In genomic region chr6:150198532-150198931, GRCh38 we compare ENCODE assay signal across 16 cellular contexts. TPM values are rescaled to one million over a fixed set of nuclear protein-coding genes. Genes with fewer than 3 reads are reported as not detected.
DNase-seq lines count a peak whose midpoint lies in the region; TF ChIP-seq lines count a peak whose summit lies in the region.
"Had no signal": no experiment of that assay in that cellular context is flagged by ENCODE, and none has a peak within 500 bp of the region (broad histone marks: within the 10 kb centered on the region; RNA-seq: fewer than 3 reads in every experiment).

No MANE protein-coding gene starts in this region.

- H3K4me1 Mint-ChIP-seq in type B pancreatic cell (ENCODE audit: unreplicated experiment): peaks cover 31% of the 10 kb centered on the region
- H3K4me1 Mint-ChIP-seq: CD14-positive monocyte had no signal

- no peak overlapping the region for H3K4me3 Mint-ChIP-seq in type B pancreatic cell
- H3K4me3 Mint-ChIP-seq: CD14-positive monocyte; CD4-positive, alpha-beta memory T cell; H9; IgD-negative memory B cell had no signal

- peak overlapping the region; percentile 15 for H3K27ac Mint-ChIP-seq in type B pancreatic cell
- H3K27ac Mint-ChIP-seq: CD4-positive, alpha-beta memory T cell; H9; IgD-negative memory B cell had no signal

- H3K36me3 Mint-ChIP-seq in type B pancreatic cell: peaks cover 5% of the 10 kb centered on the region
- H3K36me3 Mint-ChIP-seq: CD14-positive monocyte; CD4-positive, alpha-beta memory T cell; IgD-negative memory B cell had no signal

- in situ Hi-C loops in G401 (cut with HindIII; ENCODE audit: low sequenced_read_pairs) (no loop called here), brain microvascular endothelial cell (cut with HindIII; ENCODE audit: low pct_ligation_motif_present, low sequenced_read_pairs) (no loop called here)

- no peaks in the 10 kb centered on the region for H3K27me3 Mint-ChIP-seq in type B pancreatic cell

- H3K27me3 ChIP-seq in brain microvascular endothelial cell (replicated peaks): no peaks in the 10 kb centered on the region
- H3K27me3 ChIP-seq in WERI-Rb-1 (ENCODE audit: insufficient read depth, low read depth, severe bottlenecking): no peaks in the 10 kb centered on the region
- H3K27me3 ChIP-seq: BLaER1 had no signal

- DNase-seq in DMS 273 (lab: John Stamatoyannopoulos, UW; ENCODE audit: unreplicated experiment) (peak; percentile 19), DMS 273 treated with DMSO at 0.1 percent for 48 hours (lab: John Stamatoyannopoulos, UW) (no peak), G401 (ENCODE audit: low spot score) (peak; percentile 95), cerebellum (ENCODE audit: low spot score) (peak; percentile 85), type B pancreatic cell (ENCODE audit: extremely low spot score, unreplicated experiment) (no peak), brain microvascular endothelial cell (no peak), WERI-Rb-1 (no peak)
- DNase-seq: Calu3; CD4-positive, alpha-beta memory T cell; GDM1; H9 had no signal

- H3K36me3 ChIP-seq in brain microvascular endothelial cell (replicated peaks): no peaks in the 10 kb centered on the region
- H3K36me3 ChIP-seq in WERI-Rb-1: no peaks in the 10 kb centered on the region
- H3K36me3 ChIP-seq: BLaER1 had no signal

- no peaks in the 10 kb centered on the region for H3K9me3 ChIP-seq in WERI-Rb-1 (ENCODE audit: severe bottlenecking)
- H3K9me3 ChIP-seq: A549 had no signal

- H3K27ac ChIP-seq in brain microvascular endothelial cell (no peak overlapping the region), WERI-Rb-1 (no peak overlapping the region)
- H3K27ac ChIP-seq: 22Rv1, A549, BLaER1 had no signal

- no peaks in the 10 kb centered on the region for H3K9me3 Mint-ChIP-seq in type B pancreatic cell
- H3K9me3 Mint-ChIP-seq: CD4-positive, alpha-beta memory T cell had no signal

- TF ChIP-seq CTCF in type B pancreatic cell (conservative IDR thresholded peaks at IDR 0.05) (no peak), brain microvascular endothelial cell (IDR thresholded peaks at IDR 0.05; ENCODE audit: low read depth, low read length, missing control alignments) (no peak), WERI-Rb-1 (IDR thresholded peaks at IDR 0.05; ENCODE audit: low read depth, low read length) (no peak)

- H3K4me3 ChIP-seq in brain microvascular endothelial cell (ENCODE audit: low read depth, low read length) (no peak overlapping the region), WERI-Rb-1 (ENCODE audit: low read depth, low read length) (no peak overlapping the region)
- H3K4me3 ChIP-seq: A549, BLaER1 had no signal

RNA-seq across cellular contexts. Expression of gene PPP1R14C, which starts 55.7 kb away (rescaled TPM):
- not detected in 2 replicates for total RNA-seq in G401 (2014; rRNA removed; shearing (Covaris generic))
- total RNA-seq in cerebellum (30.2 TPM), type B pancreatic cell (ENCODE audit: low replicate concordance) (12.6 and 19.2 TPM in 2 replicates)
- total RNA-seq: CD4-positive, alpha-beta memory T cell had no signal

Comparison
In these comparisons a context has a peak if more than half of its experiments do, and no peak if none do; other contexts are left out.
1. DNase-seq: peak in DMS 273 (single experiment), G401 (single experiment) and cerebellum (single experiment); none in DMS 273 treated with DMSO at 0.1 percent for 48 hours (single experiment), type B pancreatic cell (single experiment), brain microvascular endothelial cell (single experiment) and WERI-Rb-1 (single experiment).
2. RNA of gene PPP1R14C, which starts 55.7 kb away (total RNA-seq): 30.2 TPM in cerebellum (single experiment) and 12.6 to 19.2 TPM in type B pancreatic cell; not detected in G401; every median in the first group is over 10 times any median in the second.